ENCODE assay signal across 19 cellular contexts in the genomic region with DNA sequence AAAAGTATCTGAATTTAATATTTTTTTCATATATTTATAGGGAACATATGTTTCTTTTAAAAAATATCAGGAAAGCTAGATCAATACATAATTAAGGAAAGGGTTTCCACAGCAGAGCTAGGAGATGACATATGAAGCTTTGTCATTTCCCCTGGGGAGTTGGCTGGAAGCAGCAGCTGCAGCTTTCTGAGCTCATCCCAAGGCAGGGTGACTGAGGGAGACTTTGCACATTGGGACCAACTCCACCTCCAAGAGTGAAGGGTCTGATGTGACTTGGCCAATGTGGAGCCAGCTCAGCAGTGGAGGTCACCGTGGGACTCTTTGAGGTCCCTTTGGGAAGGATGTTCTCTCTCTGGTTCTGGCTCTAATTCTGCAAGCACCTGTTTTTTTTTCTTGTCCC.
"Had no signal": no experiment of that assay in that cellular context is flagged by ENCODE, and none has a peak within 500 bp of the region (broad histone marks: within the 10 kb centered on the region; RNA-seq: fewer than 3 reads in every experiment).

No MANE protein-coding gene starts in this region.

- H3K4me1 ChIP-seq: tibial artery had no signal

- ATAC-seq: activated CD8-positive, alpha-beta T cell treated with anti-CD3 and anti-CD28 coated beads for 36 hours; activated T-helper 17 cell treated with anti-CD3 and anti-CD28 coated beads, Interleukin-2, amount 50 U/mL, for 72 hours; effector memory CD8-positive, alpha-beta T cell; stimulated activated naive CD8-positive, alpha-beta T cell treated with anti-CD3 and anti-CD28 coated beads, Interleukin-15, Interleukin-2, amounts not matched to agents 100 U/mL and 50 U/mL, for 24 hours had no signal

- H3K36me3 Mint-ChIP-seq: activated naive CD8-positive, alpha-beta T cell treated with anti-CD3 and anti-CD28 coated beads for 36 hours had no signal

- H3K9me3 Mint-ChIP-seq: activated CD4-positive, alpha-beta T cell treated with anti-CD3 and anti-CD28 coated beads, Interleukin-2, amount 10 ng/mL, durations not matched to agents 24 days and 14 days; activated CD8-positive, alpha-beta T cell treated with anti-CD3 and anti-CD28 coated beads for 36 hours; activated naive CD8-positive, alpha-beta T cell treated with anti-CD3 and anti-CD28 coated beads for 36 hours; effector memory CD8-positive, alpha-beta T cell had no signal

- H3K79me2 ChIP-seq: hepatocyte had no signal

- H3K27ac ChIP-seq: hepatocyte, tibial artery had no signal

- H3K4me1 Mint-ChIP-seq: activated CD4-positive, alpha-beta T cell treated with anti-CD3 and anti-CD28 coated beads, Interleukin-2, amount 10 ng/mL, durations not matched to agents 24 days and 14 days; activated naive CD8-positive, alpha-beta T cell treated with anti-CD3 and anti-CD28 coated beads for 36 hours; activated T-helper 17 cell treated with anti-CD3 and anti-CD28 coated beads, Interleukin-2, amount 50 U/mL, for 72 hours had no signal

- H3K27me3 Mint-ChIP-seq: activated CD4-positive, alpha-beta T cell treated with anti-CD3 and anti-CD28 coated beads, Interleukin-2, amount 10 ng/mL, durations not matched to agents 24 days and 14 days; activated T-helper 17 cell treated with anti-CD3 and anti-CD28 coated beads, Interleukin-2, amount 50 U/mL, for 72 hours; effector memory CD8-positive, alpha-beta T cell had no signal

- H3K27ac Mint-ChIP-seq: activated CD4-positive, alpha-beta T cell treated with anti-CD3 and anti-CD28 coated beads, Interleukin-2, amount 10 ng/mL, durations not matched to agents 24 days and 14 days; activated CD8-positive, alpha-beta T cell treated with anti-CD3 and anti-CD28 coated beads for 36 hours; activated naive CD8-positive, alpha-beta T cell treated with anti-CD3 and anti-CD28 coated beads for 36 hours; activated T-helper 17 cell treated with anti-CD3 and anti-CD28 coated beads, Interleukin-2, amount 50 U/mL, for 72 hours; effector memory CD8-positive, alpha-beta T cell had no signal

- H3K27me3 ChIP-seq: hepatocyte, tibial artery had no signal

- DNase-seq: activated CD4-positive, alpha-beta T cell treated with anti-CD3 and anti-CD28 coated beads, Interleukin-2, amount 10 ng/mL, durations not matched to agents 24 days and 14 days; activated CD4-positive, CD25-positive, alpha-beta regulatory T cell; activated CD8-positive, alpha-beta T cell treated with anti-CD3 and anti-CD28 coated beads for 36 hours; activated naive CD4-positive, alpha-beta T cell; activated naive CD8-positive, alpha-beta T cell treated with anti-CD3 and anti-CD28 coated beads for 36 hours; activated T-cell treated with anti-CD3 and anti-CD28 coated beads, Interleukin-2, amount 50 U/mL, for 1 hour; amniotic stem cell; effector memory CD8-positive, alpha-beta T cell; foreskin fibroblast; islet precursor cell; midbrain; occipital lobe; stimulated activated CD4-positive, alpha-beta T cell treated with anti-CD3 and anti-CD28 coated beads, Interleukin-12 subunit alpha, Interleukin-12 subunit beta, amount 100 ng/mL, for 4 hours; stimulated activated CD4-positive, alpha-beta T cell treated with anti-CD3 and anti-CD28 coated beads, Interleukin-1b, Interleukin-23, amount 100 ng/mL, for 48 hours; stimulated activated naive CD8-positive, alpha-beta T cell treated with anti-CD3 and anti-CD28 coated beads, Interleukin-15, Interleukin-2, amounts not matched to agents 100 U/mL and 50 U/mL, for 24 hours; substantia nigra; tibial artery had no signal

- H3K36me3 ChIP-seq: tibial artery had no signal

- H2AFZ ChIP-seq: hepatocyte had no signal

- H3K4me3 Mint-ChIP-seq: activated CD4-positive, alpha-beta T cell treated with anti-CD3 and anti-CD28 coated beads, Interleukin-2, amount 10 ng/mL, durations not matched to agents 24 days and 14 days; activated CD8-positive, alpha-beta T cell treated with anti-CD3 and anti-CD28 coated beads for 36 hours; activated naive CD8-positive, alpha-beta T cell treated with anti-CD3 and anti-CD28 coated beads for 36 hours; activated T-helper 17 cell treated with anti-CD3 and anti-CD28 coated beads, Interleukin-2, amount 50 U/mL, for 72 hours; effector memory CD8-positive, alpha-beta T cell had no signal

- H3K4me3 ChIP-seq: hepatocyte, tibial artery had no signal

- H3K9me3 ChIP-seq: tibial artery had no signal

- H3K4me2 ChIP-seq: hepatocyte had no signal
